ENCODE assay signal across 8 cellular contexts in the genomic region with DNA sequence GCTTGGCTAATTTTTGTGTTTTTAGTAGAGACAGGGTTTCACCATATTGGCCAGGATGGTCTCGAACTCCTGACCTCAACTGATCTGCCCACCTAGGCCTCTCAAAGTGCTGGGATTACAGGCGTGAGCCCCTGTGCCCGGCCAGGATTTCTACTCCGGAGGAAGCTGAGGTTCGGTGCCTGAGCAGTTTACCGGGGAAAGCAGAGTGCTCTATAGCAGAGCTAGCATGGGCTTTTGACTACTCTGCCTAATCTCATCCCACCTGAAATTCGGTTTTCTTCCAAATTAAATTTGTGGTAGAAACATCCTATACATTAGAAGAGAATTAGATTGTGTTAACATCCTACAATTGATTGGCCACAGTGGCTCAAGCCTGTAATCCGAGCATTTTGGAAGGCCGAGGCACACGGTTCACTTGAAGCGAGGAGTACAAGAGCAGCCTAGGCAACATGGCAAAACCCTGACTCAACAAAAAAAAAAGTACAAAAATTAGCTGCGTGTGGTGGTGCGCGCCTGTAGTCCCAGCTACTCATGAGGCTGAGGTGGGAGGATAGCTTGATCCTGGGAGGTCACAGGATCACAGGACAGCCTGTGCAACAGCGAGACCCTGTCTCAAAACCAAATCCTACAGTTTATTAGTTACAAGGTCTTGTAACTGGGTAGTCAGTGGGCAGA. TPM values are rescaled to one million over a fixed set of nuclear protein-coding genes. Genes with fewer than 3 reads are reported as not detected.
DNase-seq lines count a peak whose midpoint lies in the region; ATAC-seq and TF ChIP-seq lines count a peak whose summit lies in the region.

No MANE protein-coding gene starts in this region.

- no peaks in the 10 kb centered on the region for H3K9me2 ChIP-seq in DOHH2 (replicated peaks; ENCODE audit: control insufficient read depth, low read length)

- 11 to 19% (median 11%) methylated on average over 15 of the region's 15 CpGs for WGBS in ovary, 3 donors

- H3K27me3 ChIP-seq in DOHH2 (ENCODE audit: control insufficient read depth, low read length) (no peaks in the 10 kb centered on the region), ovary (no peaks in the 10 kb centered on the region)

- DNase-seq in RWPE1 (ENCODE audit: low spot score), result no peak
- DNase-seq in epithelial cell of prostate (ENCODE audit: low read depth, low spot score), result no peak
- no peak for DNase-seq in ovary
- DNase-seq in NCI-H774 (lab: John Stamatoyannopoulos, UW), result no peak
- DNase-seq in activated effector memory CD4-positive, alpha-beta T cell treated with Interleukin-2 at 50 U/mL for 16 hours, result no peak

- CTCF ChIA-PET in RWPE1 (lab: Yijun Ruan, JAX), result interaction anchor here (0.6 to 0.7 kb wide), 2 partner anchors 16 to 63 kb away, joined by 3 read pairs; no protein-coding TSS in a partner anchor

- TF ChIP-seq EP300 in ovary (IDR thresholded peaks at IDR 0.05), result no peak

- no peak for TF ChIP-seq CTCF in DOHH2 (IDR thresholded peaks at IDR 0.05; ENCODE audit: low read depth, low read length, poor library complexity, severe bottlenecking)
- no peak for TF ChIP-seq CTCF in RWPE1 (conservative IDR thresholded peaks at IDR 0.05; ENCODE audit: low read depth)
- no peak for TF ChIP-seq CTCF in ovary (IDR thresholded peaks at IDR 0.05)

- H3K4me2 ChIP-seq in DOHH2 (ENCODE audit: low read length), result peak overlapping the region; percentile 98

- H3K9me3 ChIP-seq in DOHH2 (ENCODE audit: control insufficient read depth, insufficient read depth, low read length) (no peaks in the 10 kb centered on the region), ovary (no peaks in the 10 kb centered on the region)

- H4K20me1 ChIP-seq in DOHH2 (ENCODE audit: control insufficient read depth, insufficient read depth, low read depth, low read length), result peaks cover 27% of the 10 kb centered on the region

- no peak for TF ChIP-seq POLR2A in ovary (IDR thresholded peaks at IDR 0.05)

- H3F3A ChIP-seq in DOHH2 (ENCODE audit: control insufficient read depth, insufficient read depth), result peaks cover 63% of the 10 kb centered on the region

- H3K4me3 ChIP-seq in DOHH2 (ENCODE audit: low read length), result peak overlapping the region; percentile 98
- peak overlapping the region; percentile 65 for H3K4me3 ChIP-seq in ovary

- peak overlapping the region; percentile 95 for H3K27ac ChIP-seq in DOHH2 (ENCODE audit: low read depth, low read length)
- H3K27ac ChIP-seq in RWPE1, result peak overlapping the region; percentile 88
- H3K27ac ChIP-seq in epithelial cell of prostate, result peak overlapping the region; percentile 92
- H3K27ac ChIP-seq in ovary, result peak overlapping the region in 1 of 2 donors; percentile 0

- ATAC-seq in HG03565 (IDR thresholded peaks at IDR 0.05; ENCODE audit: unreplicated experiment) (no peak), HG02885 (IDR thresholded peaks at IDR 0.05; ENCODE audit: poor library complexity, unreplicated experiment) (no peak)

- intact Hi-C loops in ovary (cut with DNase I), result loop anchor here in 1 of 4 donors (10.0 kb wide), 1 partner anchor 186 kb away; a partner anchor contains a TSS

- peaks cover 56% of the 10 kb centered on the region for H3K4me1 ChIP-seq in DOHH2 (ENCODE audit: control insufficient read depth, low read length)
- peaks cover 9% of the 10 kb centered on the region for H3K4me1 ChIP-seq in ovary (ENCODE audit: insufficient read depth)

- H3K79me2 ChIP-seq in DOHH2 (ENCODE audit: control insufficient read depth, low read length), result peaks cover 37% of the 10 kb centered on the region

- H3K36me3 ChIP-seq in DOHH2 (ENCODE audit: control insufficient read depth, low read length) (peaks cover 60% of the 10 kb centered on the region), ovary (no peaks in the 10 kb centered on the region)

- POLR2A ChIA-PET in RWPE1 (lab: Yijun Ruan, JAX; ENCODE audit: low non-redundant PET), result interaction anchor here (0.6 kb wide), 2 partner anchors 37 to 432 kb away, joined by 3 to 4 read pairs; a partner anchor contains a TSS

RNA-seq across cellular contexts. Expression of a gene that starts 1.6 kb away (rescaled TPM):
- 1,000 to 10,000 TPM; 4,998 to 9,736 (median 6,664) TPM for total RNA-seq in ovary
- polyA plus RNA-seq in ovary, result 1,000 to 10,000 TPM; 3,682 to 6,907 TPM

RNA-seq across cellular contexts. Expression of a gene that starts 7.2 kb away (rescaled TPM):
- over 10,000 TPM in 2 of 7 donors, 1,000 to 10,000 TPM in 5; 2,881 to 13,366 (median 4,211) TPM for total RNA-seq in ovary
- polyA plus RNA-seq in ovary, result 1,000 to 10,000 TPM; 8,754 to 9,572 TPM

RNA-seq across cellular contexts. Expression of a gene that starts 15.0 kb away (rescaled TPM):
- 10 to 100 TPM in 5 of 7 donors, 1 to 10 TPM in 2; 5.1 to 15.2 (median 12.2) TPM for total RNA-seq in ovary
- 10 to 100 TPM in 1 of 2 donors, 1 to 10 TPM in 1; 3.9 to 15.3 TPM for polyA plus RNA-seq in ovary

RNA-seq across cellular contexts. Expression of a gene that starts 23.5 kb away (rescaled TPM):
- 100 to 1,000 TPM; 158 to 247 (median 238) TPM for total RNA-seq in ovary
- polyA plus RNA-seq in ovary, result 100 to 1,000 TPM; 180 to 295 TPM

RNA-seq across cellular contexts. Expression of a gene that starts 36.0 kb away (rescaled TPM):
- 10 to 100 TPM; 15.8 to 24.2 (median 20.2) TPM for total RNA-seq in ovary
- polyA plus RNA-seq in ovary, result 10 to 100 TPM in 1 of 2 donors, under 1 TPM in 1; 0.93 to 22.5 TPM
